Comparison of ENCODE assay signal across 33 cellular contexts in the genomic region with DNA sequence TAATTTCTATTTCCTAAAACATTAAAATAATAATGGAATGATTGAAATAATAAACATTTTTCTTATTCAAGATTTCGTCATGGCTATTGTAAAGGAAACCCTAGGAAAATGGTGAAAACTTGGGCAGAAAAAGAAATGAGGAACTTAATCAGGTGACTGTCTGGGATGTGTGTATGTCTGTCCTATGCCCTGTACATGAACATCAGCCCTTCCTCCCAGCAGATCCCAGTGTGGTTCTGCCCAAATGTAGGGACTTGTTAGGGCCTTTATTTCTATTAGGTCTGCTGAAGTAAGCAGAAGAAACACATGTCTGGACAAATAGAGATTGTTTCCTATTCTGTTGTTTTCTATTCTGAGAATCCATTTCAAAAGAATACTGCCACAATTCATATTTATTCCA. TPM values are rescaled to one million over a fixed set of nuclear protein-coding genes. Genes with fewer than 3 reads are reported as not detected.
"Had no signal": no experiment of that assay in that cellular context is flagged by ENCODE, and none has a peak within 500 bp of the region (broad histone marks: within the 10 kb centered on the region; RNA-seq: fewer than 3 reads in every experiment).

No MANE protein-coding gene starts in this region.

- DNase-seq: activated CD4-positive, alpha-beta T cell treated with anti-CD3 and anti-CD28 coated beads, Interleukin-2, amount 50 U/mL, for 1 hour; activated CD8-positive, alpha-beta T cell treated with anti-CD3 and anti-CD28 coated beads for 36 hours; activated gamma-delta T cell treated with Interleukin-2 at 50 U/mL for 16 hours; activated naive CD4-positive, alpha-beta T cell treated with anti-CD3 and anti-CD28 coated beads, Interleukin-2, amount 50 U/mL, for 16 hours; activated T-cell treated with anti-CD3 and anti-CD28 coated beads, Interleukin-2, amount 50 U/mL, for 4 hours; amniotic stem cell; brain microvascular endothelial cell; caudate nucleus; cortex of kidney; effector memory CD8-positive, alpha-beta T cell; erythroblast; gastrocnemius medialis; head of caudate nucleus; hippocampal formation; left cardiac atrium; mesenchymal stem cell; natural killer cell; occipital lobe; posterior cingulate gyrus; sigmoid colon; small intestine; stimulated activated CD4-positive, alpha-beta T cell treated with anti-CD3 and anti-CD28 coated beads, Interleukin-4, amount 100 ng/mL, for 24 hours; stimulated activated naive B cell treated with anti-CD40 and anti-IgM and Interleukin-4, amounts not matched to agents 10 μg/mL and 1 μg/mL and 100 μg/mL, for 72 hours; stomach; T-helper 2 cell; thyroid gland; upper lobe of left lung had no signal

- H3K9me3 ChIP-seq: gastrocnemius medialis, sigmoid colon, stomach, thyroid gland, upper lobe of left lung had no signal

- H3K4me1 ChIP-seq: gastrocnemius medialis, neural progenitor cell, sigmoid colon, stomach, thyroid gland, upper lobe of left lung had no signal

- H3K27me3 ChIP-seq: brain microvascular endothelial cell, gastrocnemius medialis, neural progenitor cell, sigmoid colon, stomach, thyroid gland, upper lobe of left lung had no signal

- ATAC-seq: activated CD8-positive, alpha-beta T cell treated with anti-CD3 and anti-CD28 coated beads for 36 hours; activated T-cell treated with anti-CD3 and anti-CD28 coated beads, Interleukin-2, amount 50 U/mL, for 4 hours; activated T-helper 17 cell treated with anti-CD3 and anti-CD28 coated beads, Interleukin-2, amount 50 U/mL, for 72 hours; effector memory CD8-positive, alpha-beta T cell; gastrocnemius medialis; natural killer cell; stimulated activated naive B cell treated with anti-CD40 and anti-IgM and Interleukin-4, amounts not matched to agents 10 μg/mL and 1 μg/mL and 100 μg/mL, for 72 hours; WTC11 had no signal

- H3K27ac ChIP-seq: brain microvascular endothelial cell, gastrocnemius medialis, neural progenitor cell, sigmoid colon, stomach, thyroid gland, upper lobe of left lung had no signal

- H3K4me3 ChIP-seq: gastrocnemius medialis, neural progenitor cell, sigmoid colon, stomach, thyroid gland, upper lobe of left lung had no signal

RNA-seq across cellular contexts. Expression of gene CAGE1, which starts 13.2 kb away (rescaled TPM):
- total RNA-seq: chondrocyte, gastrocnemius medialis, lower leg skin, renal cortical epithelial cell, sigmoid colon, stomach, upper lobe of left lung had no signal
